9 cellular contexts compared by ENCODE assay signal in genomic region chr2:127887452-127888219, GRCh38. TPM values are rescaled to one million over a fixed set of nuclear protein-coding genes. Genes with fewer than 3 reads are reported as not detected.
DNase-seq lines count a peak whose midpoint lies in the region; FAIRE-seq and TF ChIP-seq lines count a peak whose summit lies in the region.
"Had no signal": no experiment of that assay in that cellular context is flagged by ENCODE, and none has a peak within 500 bp of the region (broad histone marks: within the 10 kb centered on the region; RNA-seq: fewer than 3 reads in every experiment).

No MANE protein-coding gene starts in this region.

- no peak overlapping the region for H4K91ac ChIP-seq in trophoblast cell (ENCODE audit: low read depth, low read length)

- no peak overlapping the region for H4K8ac ChIP-seq in trophoblast cell (ENCODE audit: low read depth, low read length)

- no peaks in the 10 kb centered on the region for H3K27me3 ChIP-seq in SJSA1 (replicated peaks)
- no peaks in the 10 kb centered on the region for H3K27me3 ChIP-seq in trophoblast cell (ENCODE audit: insufficient read depth, low read length)
- H3K27me3 ChIP-seq: neutrophil had no signal

- H3K18ac ChIP-seq in trophoblast cell (ENCODE audit: low read length): no peak overlapping the region

- no peaks in the 10 kb centered on the region for H3K9me3 ChIP-seq in ES-I3 (ENCODE audit: control insufficient read depth, insufficient read depth, low read length)
- no peaks in the 10 kb centered on the region for H3K9me3 ChIP-seq in SJSA1 (replicated peaks)
- H3K9me3 ChIP-seq in trophoblast cell (ENCODE audit: insufficient read depth, low read depth, low read length): no peaks in the 10 kb centered on the region
- H3K9me3 ChIP-seq: neutrophil had no signal

- no peak overlapping the region for H2BK5ac ChIP-seq in trophoblast cell (ENCODE audit: low read depth, low read length, poor library complexity)

- no CpG with 5 or more reads among the region's 6 CpGs for WGBS in trophoblast cell (ENCODE audit: extremely low coverage, insufficient coverage, insufficient read length)

- H2BK120ac ChIP-seq in trophoblast cell (ENCODE audit: insufficient read depth, low read length, poor library complexity): no peak overlapping the region

- H3K4me2 ChIP-seq in trophoblast cell (ENCODE audit: low read length): peak overlapping the region; percentile 59

- no peak overlapping the region for H3K23ac ChIP-seq in trophoblast cell (ENCODE audit: low read length)

- no peak for TF ChIP-seq POLR2A in H54 (IDR thresholded peaks at IDR 0.05; ENCODE audit: low read depth, low read length)

- no peak overlapping the region for H3K14ac ChIP-seq in trophoblast cell (ENCODE audit: low read length)

- no peak overlapping the region for H2BK12ac ChIP-seq in trophoblast cell (ENCODE audit: low read length)

- DNase-seq in SJSA1 (ENCODE audit: low read depth in 1 of 2, low spot score in 2 of 2) (no peak), epithelial cell of prostate (ENCODE audit: low read depth, low spot score) (no peak), trophoblast cell (no peak), SKM-1 treated with dmso at 0.1 percent for 144 hours (lab: John Stamatoyannopoulos, UW; ENCODE audit: unreplicated experiment) (no peak), H54 (ENCODE audit: insufficient read length, low spot score) (no peak), NCI-H82 (lab: John Stamatoyannopoulos, UW) (no peak)
- DNase-seq in effector CD8-positive, alpha-beta T cell (lab: John Stamatoyannopoulos, UW): no peak

- H2AK5ac ChIP-seq in trophoblast cell (ENCODE audit: low read length): no peak overlapping the region

- peaks cover 11% of the 10 kb centered on the region for H3K79me1 ChIP-seq in trophoblast cell (ENCODE audit: low read length)

- no peak overlapping the region for H3K4ac ChIP-seq in trophoblast cell (ENCODE audit: low read depth, low read length)

- H3K79me2 ChIP-seq in trophoblast cell (ENCODE audit: control insufficient read depth, insufficient read depth, low read length, poor library complexity): peaks cover 8% of the 10 kb centered on the region

- no peak overlapping the region for H2AFZ ChIP-seq in trophoblast cell (ENCODE audit: insufficient read depth, low read length, poor library complexity)

- FAIRE-seq in H54 (lab: Jason Lieb, UNC): no peak

- peaks cover 12% of the 10 kb centered on the region for H3K4me1 ChIP-seq in ES-I3 (ENCODE audit: insufficient read depth, low read length)
- H3K4me1 ChIP-seq in SJSA1 (replicated peaks): peaks cover 33% of the 10 kb centered on the region
- H3K4me1 ChIP-seq in trophoblast cell (ENCODE audit: control insufficient read depth in 1 of 2, insufficient read depth in 2 of 2, low read length in 2 of 2): peaks cover 7 to 8% of the 10 kb centered on the region in 2 experiments

- H3K27ac ChIP-seq in SJSA1 (peak overlapping the region; percentile 39), epithelial cell of prostate (peak overlapping the region; percentile 85), trophoblast cell (ENCODE audit: low read depth, low read length) (no peak overlapping the region)
- H3K27ac ChIP-seq: neutrophil had no signal

- H3K9ac ChIP-seq in ES-I3 (ENCODE audit: low read depth, low read length): peak overlapping the region; percentile 57
- no peak overlapping the region for H3K9ac ChIP-seq in trophoblast cell (ENCODE audit: low read length)

- no peaks in the 10 kb centered on the region for H3K36me3 ChIP-seq in ES-I3 (ENCODE audit: insufficient read depth, low read length)
- H3K36me3 ChIP-seq in SJSA1: peaks cover 17% of the 10 kb centered on the region
- H3K36me3 ChIP-seq in trophoblast cell (ENCODE audit: control insufficient read depth in 1 of 2, insufficient read depth in 2 of 2, low read length in 2 of 2): peaks cover 4 to 5% of the 10 kb centered on the region in 2 experiments
- H3K36me3 ChIP-seq: neutrophil had no signal

- H4K12ac ChIP-seq in trophoblast cell (ENCODE audit: low read depth, low read length): no peak overlapping the region

- H3K4me3 ChIP-seq in SJSA1 (peak overlapping the region; percentile 51), trophoblast cell (ENCODE audit: low read depth, low read length) (no peak overlapping the region)

RNA-seq across cellular contexts. Expression of gene AMMECR1L, which starts 1.9 kb away (rescaled TPM):
- total RNA-seq in SJSA1 (2014; rRNA removed; shearing (Covaris generic)): 15.7 and 18.9 TPM in 2 replicates
- polyA plus RNA-seq in trophoblast cell (2013): 19.5 and 19.6 TPM in 2 replicates

RNA-seq across cellular contexts. Expression of gene POLR2D, which starts 29.7 kb away (rescaled TPM):
- total RNA-seq in SJSA1 (2014; rRNA removed; shearing (Covaris generic)): 25.2 and 25.8 TPM in 2 replicates
- 18.1 and 18.4 TPM in 2 replicates for polyA plus RNA-seq in trophoblast cell (2013)
